Comparison of ENCODE assay signal across 20 cellular contexts in the genomic region with DNA sequence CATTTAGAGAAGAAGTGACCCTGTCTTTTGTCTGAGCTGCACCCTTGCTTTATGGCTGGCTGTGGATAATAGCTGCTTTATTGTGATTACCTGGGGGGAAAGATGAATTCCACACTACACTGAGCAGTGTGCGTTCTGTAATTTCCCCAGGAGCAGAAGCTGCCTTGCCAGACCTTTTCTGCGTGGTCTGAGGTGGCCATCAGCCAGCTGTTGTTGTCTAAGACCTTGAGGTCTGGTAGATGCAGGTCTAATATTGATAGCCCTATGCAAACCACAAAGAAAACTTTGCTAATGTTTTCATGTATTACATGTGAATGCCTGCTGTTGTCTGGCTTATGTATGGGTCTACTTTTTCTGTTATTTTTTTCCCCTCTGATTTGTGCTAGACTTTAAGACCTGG.
DNase-seq lines count a peak whose midpoint lies in the region; ATAC-seq and TF ChIP-seq lines count a peak whose summit lies in the region.
"Had no signal": no experiment of that assay in that cellular context is flagged by ENCODE, and none has a peak within 500 bp of the region (broad histone marks: within the 10 kb centered on the region; RNA-seq: fewer than 3 reads in every experiment).

No MANE protein-coding gene starts in this region.

- H3K36me3 ChIP-seq in adrenal gland (replicated peaks in 1 of 2) (no peaks in the 10 kb centered on the region), body of pancreas (replicated peaks in 1 of 2; ENCODE audit: insufficient read depth in 1 of 2, low read depth in 2 of 2) (no peaks in the 10 kb centered on the region)
- H3K36me3 ChIP-seq: BLaER1 had no signal

- WGBS in adrenal gland, 4 donors: 36 to 51% (median 46%) methylated on average over 2 of the region's 2 CpGs
- 26 to 35% methylated on average over 2 of the region's 2 CpGs for WGBS in body of pancreas, 2 donors

- TF ChIP-seq POLR2A in adrenal gland (IDR thresholded peaks at IDR 0.05) (no peak), body of pancreas (IDR thresholded peaks at IDR 0.05) (no peak)

- intact Hi-C loops in adrenal gland (cut with DNase I): no loop called here
- intact Hi-C loops in body of pancreas (cut with DNase I): no loop called here

- ATAC-seq in body of pancreas: no peak
- ATAC-seq: CD8-positive, alpha-beta T cell; GM12878; HCT116 had no signal

- H3K4me1 ChIP-seq in adrenal gland (replicated peaks in 1 of 2): peaks cover 0 to 4% of the 10 kb centered on the region in 2 donors
- no peaks in the 10 kb centered on the region for H3K4me1 ChIP-seq in body of pancreas
- H3K4me1 ChIP-seq: BLaER1 had no signal

- H3K27ac ChIP-seq in adrenal gland (no peak overlapping the region), body of pancreas (no peak overlapping the region)
- H3K27ac ChIP-seq: BLaER1, C4-2B, GM23248 had no signal

- H3K9me3 ChIP-seq in adrenal gland (replicated peaks in 1 of 3): no peaks in the 10 kb centered on the region
- H3K9me3 ChIP-seq in body of pancreas: no peaks in the 10 kb centered on the region
- H3K9me3 ChIP-seq: BLaER1 had no signal

- TF ChIP-seq CTCF in adrenal gland (IDR thresholded peaks at IDR 0.05) (no peak), body of pancreas (IDR thresholded peaks at IDR 0.05) (no peak)

- DNase-seq in NCI-H146 (lab: John Stamatoyannopoulos, UW): peak; percentile 13
- DNase-seq in NCI-H2227 treated with DMSO at 0.1 percent for 48 hours (lab: John Stamatoyannopoulos, UW): peak; percentile 76
- DNase-seq in adrenal gland: peak in 6 of 7 donors; percentile 26 to 74 (median 50)
- peak; percentile 18 for DNase-seq in astrocyte of the hippocampus (ENCODE audit: low read depth, low spot score)
- no peak for DNase-seq in NCI-H2029 (lab: John Stamatoyannopoulos, UW)
- no peak for DNase-seq in body of pancreas
- DNase-seq in NCI-H2107 treated with DMSO at 0.1 percent for 48 hours (lab: John Stamatoyannopoulos, UW; ENCODE audit: unreplicated experiment): no peak
- DNase-seq in HK-2 (ENCODE audit: unreplicated experiment): no peak
- DNase-seq: CD4-positive, CD25-positive, alpha-beta regulatory T cell; CD8-positive, alpha-beta T cell; DMS 273 treated with DMSO at 0.1 percent for 48 hours; DMS79; EL; GDM1; GM23248; H7 had no signal

- H3K4me3 ChIP-seq in adrenal gland (no peak overlapping the region), body of pancreas (no peak overlapping the region)
- H3K4me3 ChIP-seq: BLaER1, GM12878, GM23248 had no signal

- H3K27me3 ChIP-seq in adrenal gland: no peaks in the 10 kb centered on the region
- H3K27me3 ChIP-seq in body of pancreas: no peaks in the 10 kb centered on the region
- H3K27me3 ChIP-seq: BLaER1 had no signal

Comparison
In these comparisons a context has a peak if more than half of its experiments do, and no peak if none do; other contexts are left out.
1. DNase-seq: peak in NCI-H146 (single experiment), NCI-H2227 treated with DMSO at 0.1 percent for 48 hours (single experiment), adrenal gland (6 of 7) and astrocyte of the hippocampus (single experiment); none in NCI-H2029 (single experiment), body of pancreas (0 of 4), NCI-H2107 treated with DMSO at 0.1 percent for 48 hours (single experiment) and HK-2 (single experiment).